ENCODE assay signal across 18 cellular contexts in the genomic region with DNA sequence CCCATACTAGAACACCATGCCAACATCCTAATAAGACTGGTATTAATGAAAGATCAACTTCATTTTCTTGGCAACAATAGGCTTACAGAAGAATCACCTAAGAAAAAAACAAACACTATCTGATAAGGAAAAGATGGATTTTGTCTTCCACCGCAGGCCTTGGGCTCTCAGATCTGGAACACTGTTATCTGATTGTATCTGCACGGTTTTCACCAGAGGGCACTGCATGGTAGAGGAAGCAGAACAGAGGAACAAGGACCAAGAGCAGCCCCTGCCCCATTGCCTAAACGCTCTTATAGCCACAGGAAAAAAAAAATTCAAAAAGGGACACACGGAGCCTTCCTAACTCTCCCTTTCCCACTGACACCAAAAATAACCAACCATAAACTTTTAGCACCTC. TPM values are rescaled to one million over a fixed set of nuclear protein-coding genes. Genes with fewer than 3 reads are reported as not detected.
A peak's percentile ranks its signal among the peaks of the same experiment; 100 is the strongest.
DNase-seq lines count a peak whose midpoint lies in the region; ATAC-seq and TF ChIP-seq lines count a peak whose summit lies in the region.
"Had no signal": no experiment of that assay in that cellular context is flagged by ENCODE, and none has a peak within 500 bp of the region (broad histone marks: within the 10 kb centered on the region; RNA-seq: fewer than 3 reads in every experiment).

No MANE protein-coding gene starts in this region.

- peaks cover 11% of the 10 kb centered on the region; the same call in 1 of the 2 replicates for H4K20me1 ChIP-seq in GM23338 (replicated peaks; ENCODE audit: insufficient read depth)

- H3K9me3 Mint-ChIP-seq in GM23338: no peaks in the 10 kb centered on the region
- no peaks in the 10 kb centered on the region for H3K9me3 Mint-ChIP-seq in activated T-cell treated with anti-CD3 and anti-CD28 coated beads, Interleukin-2, amount 50 U/mL, for 24 hours

- H3K27ac ChIP-seq in GM23338 (ENCODE audit: low read depth) (0 out of 2 replicates have a peak overlapping the region, but pooled peaks have one; percentile 3), parathyroid adenoma (no peak overlapping the region), caudate nucleus (ENCODE audit: low read depth, low read length) (no peak overlapping the region)

- H3K79me2 ChIP-seq in GM23338 (replicated peaks; ENCODE audit: insufficient read depth): peaks cover 77% of the 10 kb centered on the region
- H3K79me2 ChIP-seq in parathyroid adenoma: no peaks in the 10 kb centered on the region

- H3K36me3 Mint-ChIP-seq in GM23338 (ENCODE audit: low read depth): peaks cover 4% of the 10 kb centered on the region; the same call in 2 of the 3 replicates
- no peaks in the 10 kb centered on the region for H3K36me3 Mint-ChIP-seq in activated T-cell treated with anti-CD3 and anti-CD28 coated beads, Interleukin-2, amount 50 U/mL, for 24 hours (ENCODE audit: low read depth)

- H3K4me1 ChIP-seq in GM23338 (ENCODE audit: insufficient read depth) (peaks cover 58% of the 10 kb centered on the region), parathyroid adenoma (peaks cover 8% of the 10 kb centered on the region)

- TF ChIP-seq CTCF in GM23338 (conservative IDR thresholded peaks at IDR 0.05; ENCODE audit: low read depth in 2 of 2): peak in 1 of 2 experiments; percentile 36; a peak in 2 of 4 replicates
- TF ChIP-seq CTCF in epithelial cell of proximal tubule (conservative IDR thresholded peaks at IDR 0.05; ENCODE audit: low read depth, low read length): peak; percentile 10
- TF ChIP-seq CTCF in parathyroid adenoma (IDR thresholded peaks at IDR 0.05): no peak

- no peaks in the 10 kb centered on the region for H3K27me3 ChIP-seq in GM23338 (ENCODE audit: insufficient read depth)
- no peaks in the 10 kb centered on the region for H3K27me3 ChIP-seq in parathyroid adenoma (ENCODE audit: control insufficient read depth, insufficient read depth, low read length)

- no peaks in the 10 kb centered on the region; the same call in 1 of the 2 replicates for H3F3A ChIP-seq in GM23338 (replicated peaks; ENCODE audit: low read depth)

- peaks cover 72% of the 10 kb centered on the region for H3K4me1 Mint-ChIP-seq in GM23338
- H3K4me1 Mint-ChIP-seq in activated T-cell treated with anti-CD3 and anti-CD28 coated beads, Interleukin-2, amount 50 U/mL, for 24 hours (ENCODE audit: low read depth): no peaks in the 10 kb centered on the region

- in situ Hi-C loops in SK-MEL-5 (cut with HindIII; ENCODE audit: low pct_unique_long_range_greater_than_20kb, low sequenced_read_pairs): no loop called here

- no peaks in the 10 kb centered on the region for H3K36me3 ChIP-seq in GM23338 (ENCODE audit: insufficient read depth)
- no peaks in the 10 kb centered on the region for H3K36me3 ChIP-seq in parathyroid adenoma (ENCODE audit: control insufficient read depth, insufficient read depth, low read length)

- peak overlapping the region; percentile 56 for H3K4me2 ChIP-seq in GM23338
- peak overlapping the region; percentile 19 for H3K4me2 ChIP-seq in parathyroid adenoma (ENCODE audit: low read length)

- H2AFZ ChIP-seq in GM23338 (no peak overlapping the region), parathyroid adenoma (no peak overlapping the region)

- H3K27ac Mint-ChIP-seq in GM23338: peak overlapping the region; percentile 7; the same call in 1 of the 2 replicates
- H3K27ac Mint-ChIP-seq in activated T-cell treated with anti-CD3 and anti-CD28 coated beads, Interleukin-2, amount 50 U/mL, for 24 hours: no peak overlapping the region

- ATAC-seq in GM23338 (peak; percentile 48), GM18502 (IDR thresholded peaks at IDR 0.05; ENCODE audit: poor library complexity, unreplicated experiment) (no peak)
- ATAC-seq: HCT116, mucosa of descending colon, right cardiac atrium had no signal

- no peak overlapping the region for H3K4me3 ChIP-seq in GM23338
- H3K4me3 ChIP-seq in epithelial cell of proximal tubule (ENCODE audit: low read depth, low read length): no peak overlapping the region
- no peak overlapping the region for H3K4me3 ChIP-seq in parathyroid adenoma (ENCODE audit: low read depth, low read length)
- H3K4me3 ChIP-seq: mucosa of descending colon had no signal

- no peak overlapping the region for H3K9ac ChIP-seq in parathyroid adenoma

- H3K9me2 ChIP-seq in GM23338 (ENCODE audit: insufficient read depth): no peaks in the 10 kb centered on the region; the same call in 1 of the 2 replicates

- H3K27me3 Mint-ChIP-seq in GM23338 (ENCODE audit: insufficient read depth, low read depth, poor library complexity): peaks cover 9% of the 10 kb centered on the region
- H3K27me3 Mint-ChIP-seq in activated T-cell treated with anti-CD3 and anti-CD28 coated beads, Interleukin-2, amount 50 U/mL, for 24 hours: peaks cover 19% of the 10 kb centered on the region

- DNase-seq in GM23338 (ENCODE audit: low spot score): no peak
- peak; percentile 13 for DNase-seq in SK-MEL-5 (ENCODE audit: low read depth, low spot score)
- DNase-seq in epithelial cell of proximal tubule (ENCODE audit: low read depth): no peak
- DNase-seq in midbrain (lab: John Stamatoyannopoulos, UW): no peak
- DNase-seq in caudate nucleus (lab: John Stamatoyannopoulos, UW): no peak
- no peak for DNase-seq in activated T-cell treated with anti-CD3 and anti-CD28 coated beads, Interleukin-2, amount 50 U/mL, for 24 hours
- DNase-seq: activated CD4-positive, alpha-beta T cell treated with anti-CD3 and anti-CD28 coated beads, Interleukin-2, amount 50 U/mL, for 1 hour; islet precursor cell; mucosa of descending colon; NCI-H1092 treated with DMSO at 0.1 percent for 48 hours; NCI-H2171; nucleus accumbens; right cardiac atrium; stimulated activated naive CD4-positive, alpha-beta T cell; trophoblast cell had no signal

- H3K9me3 ChIP-seq in parathyroid adenoma (ENCODE audit: control insufficient read depth, low read length): no peaks in the 10 kb centered on the region
- H3K9me3 ChIP-seq: mucosa of descending colon had no signal

- peak overlapping the region; percentile 45; the same call in 1 of the 3 replicates for H3K4me3 Mint-ChIP-seq in GM23338
- no peak overlapping the region for H3K4me3 Mint-ChIP-seq in activated T-cell treated with anti-CD3 and anti-CD28 coated beads, Interleukin-2, amount 50 U/mL, for 24 hours

TF ChIP-seq in GM23338, 12 proteins besides CTCF, POLR2A, EP300 and RAD21 (continues in another document):
- TF ChIP-seq EZH2phosphoT487 (IDR thresholded peaks at IDR 0.05; ENCODE audit: unreplicated experiment) (no peak), JUNB (IDR thresholded peaks at IDR 0.05; ENCODE audit: unreplicated experiment) (no peak), CREB1 (CRISPR knock-in tag; IDR thresholded peaks at IDR 0.05; ENCODE audit: low read depth) (no peak), STAT1 (IDR thresholded peaks at IDR 0.05; ENCODE audit: unreplicated experiment) (no peak), ZNF331 (CRISPR knock-in tag; IDR thresholded peaks at IDR 0.05; ENCODE audit: low read depth) (no peak)

RNA-seq across cellular contexts. Expression of a gene that starts 23.4 kb away (rescaled TPM):
- total RNA-seq in GM23338 (2014; rRNA removed; shearing (Covaris generic)): 79.6 and 104 TPM in 2 replicates
- 10.7 and 11.9 TPM in 2 replicates for polyA plus RNA-seq in GM23338 (2016; fragmentation: Nextera tagmentation; extraction: Ambion mirVana)
- total RNA-seq in SK-MEL-5 (2014; rRNA removed; shearing (Covaris generic)): 1.2 and 1.4 TPM in 2 replicates
- polyA plus RNA-seq in SK-MEL-5 (2015; cell fraction: cytosol; rRNA removed): 2.4 and 3.6 TPM in 2 replicates
- 1.2 and 1.8 TPM in 2 replicates for polyA plus RNA-seq in SK-MEL-5 (2015; cell fraction: nucleus; rRNA removed)
- 13.2 and 28.2 TPM in 2 replicates for total RNA-seq in epithelial cell of proximal tubule

RNA-seq across cellular contexts. Expression of a gene that starts 58.1 kb away (rescaled TPM):
- total RNA-seq in GM23338 (2014; rRNA removed; shearing (Covaris generic)): 11.9 and 21.1 TPM in 2 replicates
- polyA plus RNA-seq in GM23338 (2016; fragmentation: Nextera tagmentation; extraction: Ambion mirVana): 55.6 and 56.7 TPM in 2 replicates
- 0.53 and 0.87 TPM in 2 replicates for total RNA-seq in SK-MEL-5 (2014; rRNA removed; shearing (Covaris generic))
- polyA plus RNA-seq in SK-MEL-5 (2015; cell fraction: cytosol; rRNA removed): 1.3 and 1.6 TPM in 2 replicates
- polyA plus RNA-seq in SK-MEL-5 (2015; cell fraction: nucleus; rRNA removed): 6.1 and 15.2 TPM in 2 replicates
- total RNA-seq in epithelial cell of proximal tubule: 0.14 TPM in 1 of 2 replicates, not detected in the other
